In the genomic region with DNA sequence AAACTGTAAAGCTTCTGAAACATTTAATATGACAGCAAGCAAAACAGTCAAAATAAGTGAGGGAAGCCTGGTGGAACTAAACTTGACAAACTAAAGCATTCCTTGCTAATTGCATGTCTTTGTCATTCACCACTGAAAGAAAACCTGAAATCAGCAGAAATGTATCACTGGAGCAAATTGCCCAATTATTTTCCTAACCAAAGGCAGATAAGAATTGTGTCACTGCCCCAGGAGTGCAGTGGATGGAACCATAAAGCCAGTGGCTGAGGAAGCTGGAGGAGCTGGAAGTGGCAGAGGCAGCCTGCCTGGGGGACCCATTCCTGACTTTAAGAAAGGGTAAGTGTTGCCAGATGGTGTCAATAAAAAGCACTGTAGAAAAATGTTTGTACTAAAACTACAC, we compare ENCODE assay signal across 20 cellular contexts. TPM values are rescaled to one million over a fixed set of nuclear protein-coding genes. Genes with fewer than 3 reads are reported as not detected.
DNase-seq lines count a peak whose midpoint lies in the region; ATAC-seq and TF ChIP-seq lines count a peak whose summit lies in the region.
"Had no signal": no experiment of that assay in that cellular context is flagged by ENCODE, and none has a peak within 500 bp of the region (broad histone marks: within the 10 kb centered on the region; RNA-seq: fewer than 3 reads in every experiment).

No MANE protein-coding gene starts in this region.

- H4K20me1 ChIP-seq in hepatocyte (ENCODE audit: insufficient read depth, poor library complexity, severe bottlenecking): no peaks in the 10 kb centered on the region
- H4K20me1 ChIP-seq: BLaER1 treated with 17β-estradiol and CSF1 and Interleukin-3, amounts not matched to agents 10 nM and 100 nM had no signal

- CTCF ChIA-PET in Calu3 (lab: Charles Lee): interaction anchor here (1.1 kb wide), 1 partner anchor 10 kb away, joined by 3 read pairs; no protein-coding TSS in a partner anchor

- peaks cover 16% of the 10 kb centered on the region for H3K4me1 Mint-ChIP-seq in Calu3 (ENCODE audit: low read depth, unreplicated experiment)

- peaks cover 25% of the 10 kb centered on the region for H3K27me3 Mint-ChIP-seq in Calu3 (ENCODE audit: unreplicated experiment)

- no peaks in the 10 kb centered on the region for H3K79me2 ChIP-seq in hepatocyte

- no peak overlapping the region for H2AFZ ChIP-seq in hepatocyte

- BruUV-seq in Calu3 (replicated peaks; lab: Mats Ljungman, UMichigan): no TSS peak

- H3K9me3 Mint-ChIP-seq in Calu3 (ENCODE audit: low read depth, unreplicated experiment): no peaks in the 10 kb centered on the region

- H3K27ac ChIP-seq in hepatocyte: no peak overlapping the region
- H3K27ac ChIP-seq: BLaER1 treated with 17β-estradiol and CSF1 and Interleukin-3, amounts not matched to agents 10 nM and 100 nM; KMS-11; RWPE1; SJCRH30 had no signal

- peaks cover 18% of the 10 kb centered on the region for H3K36me3 Mint-ChIP-seq in Calu3 (ENCODE audit: insufficient read depth, unreplicated experiment)
- H3K36me3 Mint-ChIP-seq: CD8-positive, alpha-beta memory T cell had no signal

- H3K27me3 ChIP-seq in hepatocyte (peaks cover 4% of the 10 kb centered on the region), BE2C (peaks cover 33% of the 10 kb centered on the region)
- H3K27me3 ChIP-seq: SJCRH30 had no signal

- TF ChIP-seq CTCF in hepatocyte (IDR thresholded peaks at IDR 0.05; ENCODE audit: poor library complexity): no peak
- no peak for TF ChIP-seq CTCF in BE2C (IDR thresholded peaks at IDR 0.05; ENCODE audit: low read depth, low read length)
- TF ChIP-seq CTCF in Calu3 (IDR thresholded peaks at IDR 0.05; ENCODE audit: unreplicated experiment): no peak

- H3K4me2 ChIP-seq in hepatocyte: no peak overlapping the region
- H3K4me2 ChIP-seq: BLaER1 treated with 17β-estradiol and CSF1 and Interleukin-3, amounts not matched to agents 10 nM and 100 nM; KMS-11 had no signal

- no peak overlapping the region for H3K4me3 Mint-ChIP-seq in Calu3 (ENCODE audit: low read depth, unreplicated experiment)
- H3K4me3 Mint-ChIP-seq: CD8-positive, alpha-beta memory T cell had no signal

- ATAC-seq in HG02973 (IDR thresholded peaks at IDR 0.05; ENCODE audit: unreplicated experiment): no peak

- H3K36me3 ChIP-seq in hepatocyte (replicated peaks; ENCODE audit: insufficient read depth, low read depth) (no peaks in the 10 kb centered on the region), BE2C (no peaks in the 10 kb centered on the region)
- H3K36me3 ChIP-seq: BLaER1 treated with 17β-estradiol and CSF1 and Interleukin-3, amounts not matched to agents 10 nM and 100 nM; SJCRH30 had no signal

- H3K4me1 ChIP-seq in hepatocyte (ENCODE audit: insufficient read depth): no peaks in the 10 kb centered on the region
- H3K4me1 ChIP-seq in BE2C: no peaks in the 10 kb centered on the region
- H3K4me1 ChIP-seq: BLaER1 treated with 17β-estradiol and CSF1 and Interleukin-3, amounts not matched to agents 10 nM and 100 nM; SJCRH30 had no signal

- intact Hi-C loops in Calu3 (cut with micrococcal nuclease; ENCODE audit: unreplicated experiment): no loop called here

- H3K9me3 ChIP-seq in hepatocyte (ENCODE audit: low read depth) (no peaks in the 10 kb centered on the region), BE2C (no peaks in the 10 kb centered on the region)
- H3K9me3 ChIP-seq: SJCRH30 had no signal

- H3K27ac Mint-ChIP-seq in Calu3 (ENCODE audit: unreplicated experiment): no peak overlapping the region
- H3K27ac Mint-ChIP-seq: CD8-positive, alpha-beta memory T cell had no signal

- DNase-seq in NCI-H1105 treated with DMSO at 0.1 percent for 48 hours (lab: John Stamatoyannopoulos, UW): peak; percentile 8
- no peak for DNase-seq in NCI-H1105 (lab: John Stamatoyannopoulos, UW)
- DNase-seq in NCI-H69 (lab: John Stamatoyannopoulos, UW): peak; percentile 12
- peak; percentile 59 for DNase-seq in hepatocyte (ENCODE audit: low spot score)
- no peak for DNase-seq in BE2C
- no peak for DNase-seq in activated naive CD4-positive, alpha-beta T cell (lab: John Stamatoyannopoulos, UW)
- no peak for DNase-seq in Calu3
- DNase-seq: 8988T; CD8-positive, alpha-beta memory T cell; NCI-H1092; NCI-H1694; NCI-H345; NCI-H526 treated with DMSO at 0.1 percent for 48 hours; NK-92 treated with Interleukin-12 subunit alpha and Interleukin-12 subunit beta, amount 100 ng/mL, for 24 hours; SJCRH30 had no signal

- no peaks in the 10 kb centered on the region for H3K9me2 ChIP-seq in hepatocyte (replicated peaks; ENCODE audit: insufficient read depth)

- no peak overlapping the region for H3K4me3 ChIP-seq in hepatocyte
- H3K4me3 ChIP-seq in BE2C (ENCODE audit: low read depth, low read length): no peak overlapping the region
- H3K4me3 ChIP-seq: BLaER1 treated with 17β-estradiol and CSF1 and Interleukin-3, amounts not matched to agents 10 nM and 100 nM; SJCRH30 had no signal

RNA-seq across cellular contexts. Expression of gene SLC30A10, which starts 2.7 kb away (rescaled TPM):
- total RNA-seq in hepatocyte: 14.1 and 14.7 TPM in 2 replicates
- 5.1 and 6.0 TPM in 2 replicates for polyA plus RNA-seq in hepatocyte
- polyA plus RNA-seq in BE2C (2012; ENCODE audit: insufficient read depth, insufficient read length, low read depth): not detected
- 0.32 TPM in 1 of 2 replicates, not detected in the other for total RNA-seq in Calu3 (2022)
- total RNA-seq: CD8-positive, alpha-beta memory T cell; M059J; SJCRH30 had no signal
- polyA plus RNA-seq: CD8-positive, alpha-beta memory T cell had no signal

Comparison
In these comparisons a context has a peak if more than half of its experiments do, and no peak if none do; other contexts are left out.
1. DNase-seq: peak in NCI-H1105 treated with DMSO at 0.1 percent for 48 hours (single experiment), NCI-H69 (single experiment) and hepatocyte (single experiment); none in NCI-H1105 (single experiment), BE2C (single experiment), activated naive CD4-positive, alpha-beta T cell (0 of 4) and Calu3 (single experiment).
2. RNA of gene SLC30A10, which starts 2.7 kb away (total RNA-seq): 14.1 to 14.7 TPM in hepatocyte; 0.32 TPM in Calu3; every median in the first group is over 10 times any median in the second.